Comparison of ENCODE assay signal across 8 cellular contexts in genomic region chr3:31960793-31961431, GRCh38. TPM values are rescaled to one million over a fixed set of nuclear protein-coding genes. Genes with fewer than 3 reads are reported as not detected.
DNase-seq lines count a peak whose midpoint lies in the region; ATAC-seq, FAIRE-seq and TF ChIP-seq lines count a peak whose summit lies in the region.

No MANE protein-coding gene starts in this region.

- DNase-seq in A549 (ENCODE audit: low read depth in 1 of 2, low spot score in 1 of 2): peak; percentile 50 to 76
- peak; percentile 85 for DNase-seq in OCI-LY7 (ENCODE audit: low spot score)
- no peak for DNase-seq in iPS DF 6.9 (ENCODE audit: low read depth, low spot score)
- DNase-seq in CD8-positive, alpha-beta memory T cell: no peak
- no peak for DNase-seq in NCI-H1105 (lab: John Stamatoyannopoulos, UW)
- DNase-seq in epidermal melanocyte (ENCODE audit: insufficient read length, low spot score): no peak
- no peak for DNase-seq in cerebellum (ENCODE audit: low spot score)

- 2% methylated on average over 4 of the region's 4 CpGs for WGBS in A549 (ENCODE audit: missing lambda C conversion rate)
- WGBS in iPS DF 6.9 (ENCODE audit: insufficient coverage, insufficient read length): no CpG with 5 or more reads among the region's 4 CpGs

- BruUV-seq in OCI-LY7 (replicated peaks; lab: Mats Ljungman, UMichigan): no TSS peak

- CTCF ChIA-PET in A549 (lab: Yijun Ruan, JAX): interaction anchor here (0.6 to 1.9 kb wide), 5 partner anchors 9 to 216 kb away, joined by 4 to 8 read pairs (median 5); no protein-coding TSS in a partner anchor
- CTCF ChIA-PET in OCI-LY7 (lab: Charles Lee; ENCODE audit: unreplicated experiment): interaction anchor here (0.7 to 2.0 kb wide), 9 partner anchors 9 to 44 kb away, joined by 3 to 5 read pairs (median 3); no protein-coding TSS in a partner anchor
- CTCF ChIA-PET in CD8-positive, alpha-beta memory T cell (lab: Charles Lee): interaction anchor here (1.1 kb wide), 1 partner anchor 10 kb away, joined by 3 read pairs; no protein-coding TSS in a partner anchor

- no peak for TF ChIP-seq RAD21 in A549 (conservative IDR thresholded peaks at IDR 0.05 in 1 of 2, IDR thresholded peaks at IDR 0.05 in 1 of 2)

- peak; percentile 54 for FAIRE-seq in A549 (lab: Jason Lieb, UNC)

- TF ChIP-seq POLR2A in A549 (IDR thresholded peaks at IDR 0.05; ENCODE audit: low read length): no peak

- no peaks in the 10 kb centered on the region for H3K9me2 ChIP-seq in OCI-LY7 (ENCODE audit: insufficient read depth, low read length)

- H3K36me3 ChIP-seq in OCI-LY7 (ENCODE audit: insufficient read depth, low read length) (peaks cover 56% of the 10 kb centered on the region), iPS DF 6.9 (ENCODE audit: control insufficient read depth, insufficient read depth, low read length) (no peaks in the 10 kb centered on the region)
- no peaks in the 10 kb centered on the region for H3K36me3 ChIP-seq in CD8-positive, alpha-beta memory T cell (ENCODE audit: insufficient read depth, low read length)

- H4K20me1 ChIP-seq in OCI-LY7 (ENCODE audit: insufficient read depth, low read length): no peaks in the 10 kb centered on the region

- H3K27me3 Mint-ChIP-seq in CD8-positive, alpha-beta memory T cell: peaks cover 9 to 26% of the 10 kb centered on the region in 2 donors

- H3K4me1 Mint-ChIP-seq in CD8-positive, alpha-beta memory T cell: no peaks in the 10 kb centered on the region

- no peaks in the 10 kb centered on the region; the same call in 1 of the 2 replicates for H3K27me3 ChIP-seq in iPS DF 6.9 (ENCODE audit: control insufficient read depth, insufficient read depth, low read length)
- no peaks in the 10 kb centered on the region for H3K27me3 ChIP-seq in CD8-positive, alpha-beta memory T cell (ENCODE audit: insufficient read depth, low read length, poor library complexity, severe bottlenecking)

- H3K4me2 ChIP-seq in A549 (peak overlapping the region; percentile 80), OCI-LY7 (ENCODE audit: low read length) (peak overlapping the region; percentile 89)

- H3K4me3 ChIP-seq in A549 (peak overlapping the region; percentile 22; the same call in 1 of the 3 replicates), OCI-LY7 (ENCODE audit: low read depth, low read length, poor library complexity, severe bottlenecking) (peak overlapping the region; percentile 65), iPS DF 6.9 (ENCODE audit: low read length) (no peak overlapping the region)
- H3K4me3 ChIP-seq in CD8-positive, alpha-beta memory T cell (ENCODE audit: low read length): no peak overlapping the region

- H3K79me2 ChIP-seq in OCI-LY7 (ENCODE audit: insufficient read depth, low read depth, low read length): peaks cover 95% of the 10 kb centered on the region

- H3K27ac ChIP-seq in A549: peak overlapping the region; percentile 71 to 74
- peak overlapping the region; percentile 91 for H3K27ac ChIP-seq in OCI-LY7 (ENCODE audit: low read depth, low read length, poor library complexity, severe bottlenecking)
- H3K27ac ChIP-seq in iPS DF 6.9 (ENCODE audit: low read length): peak overlapping the region; percentile 44
- H3K27ac ChIP-seq in CD8-positive, alpha-beta memory T cell (ENCODE audit: low read depth, low read length): no peak overlapping the region

- H3K36me3 Mint-ChIP-seq in CD8-positive, alpha-beta memory T cell: no peaks in the 10 kb centered on the region

- POLR2A ChIA-PET in A549 (lab: Yijun Ruan, JAX): interaction anchor here (0.6 to 1.4 kb wide), 2 partner anchors 20 to 58 kb away, joined by 3 to 4 read pairs; no protein-coding TSS in a partner anchor
- POLR2A ChIA-PET in OCI-LY7 (lab: Charles Lee): interaction anchor here (0.6 to 3.7 kb wide), 26 partner anchors 9 to 1087 kb away, joined by 3 to 81 read pairs (median 5); partner anchors contain the start of genes OSBPL10, STT3B and ZNF860
- POLR2A ChIA-PET in CD8-positive, alpha-beta memory T cell (lab: Charles Lee): no interaction called here

- H3K27ac Mint-ChIP-seq in CD8-positive, alpha-beta memory T cell: no peak overlapping the region

- H3K4me3 Mint-ChIP-seq in CD8-positive, alpha-beta memory T cell: no peak overlapping the region

- TF ChIP-seq CTCF in A549 (IDR thresholded peaks at IDR 0.05) (no peak; the same call in 2 of the 3 replicates), OCI-LY7 (conservative IDR thresholded peaks at IDR 0.05; ENCODE audit: low read length) (no peak)

- H3K9me3 ChIP-seq in A549 (peaks cover 7% of the 10 kb centered on the region), OCI-LY7 (ENCODE audit: low read length) (peaks cover 10% of the 10 kb centered on the region), iPS DF 6.9 (ENCODE audit: control insufficient read depth, insufficient read depth, low read length) (no peaks in the 10 kb centered on the region)
- H3K9me3 ChIP-seq in CD8-positive, alpha-beta memory T cell (ENCODE audit: low read length): no peaks in the 10 kb centered on the region

- TF ChIP-seq EP300 in A549 (IDR thresholded peaks at IDR 0.05): no peak

- peaks cover 0 to under 1% (median 0%) of the 10 kb centered on the region in 5 donors for H3K9me3 Mint-ChIP-seq in CD8-positive, alpha-beta memory T cell

- H2AFZ ChIP-seq in OCI-LY7 (ENCODE audit: low read length): no peak overlapping the region

- ATAC-seq in A549 (peak; percentile 74 to 90), GM21619 (IDR thresholded peaks at IDR 0.05; ENCODE audit: unreplicated experiment) (peak; percentile 57)

- intact Hi-C loops in OCI-LY7 (cut with micrococcal nuclease; ENCODE audit: unreplicated experiment): no loop called here

- peaks cover 58% of the 10 kb centered on the region for H3K4me1 ChIP-seq in A549
- H3K4me1 ChIP-seq in OCI-LY7 (ENCODE audit: insufficient read depth, low read length, poor library complexity, severe bottlenecking): peaks cover 82% of the 10 kb centered on the region
- peaks cover 1% of the 10 kb centered on the region; the same call in 1 of the 2 replicates for H3K4me1 ChIP-seq in iPS DF 6.9 (ENCODE audit: control insufficient read depth, insufficient read depth, low read length)
- peaks cover 8% of the 10 kb centered on the region for H3K4me1 ChIP-seq in CD8-positive, alpha-beta memory T cell (ENCODE audit: insufficient read depth, low read length)

TF ChIP-seq in A549, 52 proteins besides CTCF, POLR2A, EP300 and RAD21:
- TF ChIP-seq JUN (IDR thresholded peaks at IDR 0.05) (0 out of 5 replicates have a peak, but pooled peaks of 1 of the 2 experiments have one; percentile 25), FOSL2 (IDR thresholded peaks at IDR 0.05) (no peak), FOSL2 (CRISPR knock-in tag; IDR thresholded peaks at IDR 0.05) (peak; percentile 46; the same call in 1 of the 2 replicates), ELK1 (IDR thresholded peaks at IDR 0.05; ENCODE audit: low read depth, low read length) (no peak), EHMT2 (IDR thresholded peaks at IDR 0.05; ENCODE audit: low read depth) (0 out of 2 replicates have a peak, but pooled peaks have one; percentile 38), RFX5 (IDR thresholded peaks at IDR 0.05) (no peak), CHD4 (IDR thresholded peaks at IDR 0.05; ENCODE audit: borderline replicate concordance) (no peak)
- TF ChIP-seq, protein P1, sequence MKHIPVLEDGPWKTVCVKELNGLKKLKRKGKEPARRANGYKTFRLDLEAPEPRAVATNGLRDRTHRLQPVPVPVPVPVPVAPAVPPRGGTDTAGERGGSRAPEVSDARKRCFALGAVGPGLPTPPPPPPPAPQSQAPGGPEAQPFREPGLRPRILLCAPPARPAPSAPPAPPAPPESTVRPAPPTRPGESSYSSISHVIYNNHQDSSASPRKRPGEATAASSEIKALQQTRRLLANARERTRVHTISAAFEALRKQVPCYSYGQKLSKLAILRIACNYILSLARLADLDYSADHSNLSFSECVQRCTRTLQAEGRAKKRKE (CRISPR knock-in tag; IDR thresholded peaks at IDR 0.05; ENCODE audit: low read depth): no peak
- TF ChIP-seq, protein P2, sequence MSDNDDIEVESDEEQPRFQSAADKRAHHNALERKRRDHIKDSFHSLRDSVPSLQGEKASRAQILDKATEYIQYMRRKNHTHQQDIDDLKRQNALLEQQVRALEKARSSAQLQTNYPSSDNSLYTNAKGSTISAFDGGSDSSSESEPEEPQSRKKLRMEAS (IDR thresholded peaks at IDR 0.05): 0 out of 2 replicates have a peak, but pooled peaks have one; percentile 27

RNA-seq across cellular contexts. Expression of gene OSBPL10, which starts 20.1 kb away (rescaled TPM):
- polyA plus RNA-seq in A549 (2011; rRNA removed): 17.0 and 20.2 TPM in 2 replicates
- 7.7 and 10.9 TPM in 2 replicates for polyA plus RNA-seq in A549 (2012; cell fraction: cytosol; rRNA removed)
- polyA plus RNA-seq in A549 (2012; cell fraction: nucleus; rRNA removed): 9.6 and 17.4 TPM in 2 replicates
- polyA plus RNA-seq in A549 (2017; fragmentation: RNase III; extraction: RNeasy Plus Mini Kit Qiagen cat#74134 plus additional on column Dnase treatment): 8.8 to 9.7 TPM (median 9.2 TPM) in 3 replicates
- 44.9 and 45.5 TPM in 2 replicates for polyA minus RNA-seq in A549 (2011; rRNA and poly(A)+ RNA removed)
- total RNA-seq in OCI-LY7 (2014; rRNA removed; shearing (Covaris generic)): 58.4 and 65.7 TPM in 2 replicates
- 157 and 170 TPM in 2 replicates for total RNA-seq in OCI-LY7 (2022)
- total RNA-seq in CD8-positive, alpha-beta memory T cell: 1 to 10 TPM; 2.6 to 3.0 TPM
- polyA plus RNA-seq in CD8-positive, alpha-beta memory T cell: 0.12 TPM
- 9.2 TPM for total RNA-seq in cerebellum

RNA-seq across cellular contexts. Expression of gene ZNF860, which starts 20.6 kb away (rescaled TPM):
- 2.4 and 3.0 TPM in 2 replicates for polyA plus RNA-seq in A549 (2011; rRNA removed)
- polyA plus RNA-seq in A549 (2012; cell fraction: cytosol; rRNA removed): 0.41 and 0.65 TPM in 2 replicates
- polyA plus RNA-seq in A549 (2012; cell fraction: nucleus; rRNA removed): 0.21 and 0.22 TPM in 2 replicates
- 1.3 to 1.6 TPM (median 1.6 TPM) in 3 replicates for polyA plus RNA-seq in A549 (2017; fragmentation: RNase III; extraction: RNeasy Plus Mini Kit Qiagen cat#74134 plus additional on column Dnase treatment)
- 3.3 and 4.1 TPM in 2 replicates for polyA minus RNA-seq in A549 (2011; rRNA and poly(A)+ RNA removed)
- total RNA-seq in OCI-LY7 (2014; rRNA removed; shearing (Covaris generic)): 13.8 and 20.3 TPM in 2 replicates
- total RNA-seq in OCI-LY7 (2022): 22.2 and 24.2 TPM in 2 replicates
- total RNA-seq in CD8-positive, alpha-beta memory T cell: under 1 TPM in 1 of 2 experiments, not detected in 1; 0.16 TPM
- not detected for polyA plus RNA-seq in CD8-positive, alpha-beta memory T cell
- 1.8 TPM for total RNA-seq in cerebellum

Comparison
In these comparisons a context has a peak if more than half of its experiments do, and no peak if none do; other contexts are left out.
1. DNase-seq: peak in A549 (2 of 2) and OCI-LY7 (single experiment); none in iPS DF 6.9 (single experiment), CD8-positive, alpha-beta memory T cell (0 of 5), NCI-H1105 (single experiment), epidermal melanocyte (single experiment) and cerebellum (single experiment).
2. H3K4me3 ChIP-seq: peak in A549 (single experiment) and OCI-LY7 (single experiment); none in iPS DF 6.9 (single experiment) and CD8-positive, alpha-beta memory T cell (single experiment).